In the genomic region with DNA sequence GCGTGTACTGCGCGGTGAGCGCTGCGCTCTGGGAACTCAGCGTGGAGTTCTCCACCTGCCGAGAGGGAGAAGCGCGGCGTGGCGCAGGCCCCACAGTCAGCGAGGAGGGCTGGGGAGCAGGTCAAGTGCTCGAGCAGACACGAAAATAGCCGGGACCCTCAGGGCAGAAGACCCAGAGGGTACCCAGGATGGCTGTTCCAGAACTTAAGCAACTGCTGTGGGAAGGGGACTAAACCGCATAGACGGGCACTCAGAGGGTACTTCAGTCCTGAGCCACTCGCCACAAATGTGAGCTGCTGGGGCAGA, we compare ENCODE assay signal across 17 cellular contexts. TPM values are rescaled to one million over a fixed set of nuclear protein-coding genes. Genes with fewer than 3 reads are reported as not detected.
DNase-seq lines count a peak whose midpoint lies in the region; ATAC-seq and TF ChIP-seq lines count a peak whose summit lies in the region.
"Had no signal": no experiment of that assay in that cellular context is flagged by ENCODE, and none has a peak within 500 bp of the region (broad histone marks: within the 10 kb centered on the region; RNA-seq: fewer than 3 reads in every experiment).

No MANE protein-coding gene starts in this region.

- CTCF ChIA-PET in activated naive CD4-positive, alpha-beta T cell treated with anti-CD3 and anti-CD28 coated beads, Interleukin-2, amount 10 ng/mL, durations not matched to agents 7 days and 5 days (lab: Charles Lee), result interaction anchor here (1.6 to 1.7 kb wide), 2 partner anchors 20 to 127 kb away, joined by 4 read pairs; no protein-coding TSS in a partner anchor
- CTCF ChIA-PET in IMR-90 (lab: Yijun Ruan, JAX), result interaction anchor here (1.0 kb wide), 1 partner anchor 20 kb away, joined by 3 read pairs; no protein-coding TSS in a partner anchor

- H3K9me3 ChIP-seq in IMR-90 (ENCODE audit: control insufficient read depth, insufficient read depth, low read length), result no peaks in the 10 kb centered on the region
- no peaks in the 10 kb centered on the region for H3K9me3 ChIP-seq in endodermal cell (ENCODE audit: control insufficient read depth, low read length)
- H3K9me3 ChIP-seq: prostate gland, suprapubic skin, uterus had no signal

- H3K27me3 Mint-ChIP-seq in activated naive CD4-positive, alpha-beta T cell treated with anti-CD3 and anti-CD28 coated beads, Interleukin-2, amount 10 ng/mL, durations not matched to agents 7 days and 5 days, result no peaks in the 10 kb centered on the region
- H3K27me3 Mint-ChIP-seq in endodermal cell (ENCODE audit: insufficient read depth), result no peaks in the 10 kb centered on the region

- no TSS peak for BruUV-seq in IMR-90 (replicated peaks; lab: Mats Ljungman, UMichigan)

- no peak overlapping the region for H3K18ac ChIP-seq in IMR-90 (ENCODE audit: low read depth, low read length)

- no peak overlapping the region for H2AK5ac ChIP-seq in IMR-90 (ENCODE audit: low read depth, low read length)

- peaks cover 49 to 59% of the 10 kb centered on the region in 2 donors for H3K36me3 Mint-ChIP-seq in activated naive CD4-positive, alpha-beta T cell treated with anti-CD3 and anti-CD28 coated beads, Interleukin-2, amount 50 U/mL, for 72 hours
- peaks cover 79% of the 10 kb centered on the region for H3K36me3 Mint-ChIP-seq in activated naive CD4-positive, alpha-beta T cell treated with anti-CD3 and anti-CD28 coated beads, Interleukin-2, amount 10 ng/mL, durations not matched to agents 7 days and 5 days
- peaks cover 74% of the 10 kb centered on the region for H3K36me3 Mint-ChIP-seq in endodermal cell (ENCODE audit: low read depth)
- H3K36me3 Mint-ChIP-seq in stimulated activated effector memory CD8-positive, alpha-beta T cell treated with anti-CD3 and anti-CD28 coated beads, Interleukin-12 subunit alpha, Interleukin-12 subunit beta, amount 100 ng/mL, for 72 hours, result peaks cover 100% of the 10 kb centered on the region

- WGBS in IMR-90 (ENCODE audit: extremely low coverage in 2 of 2, insufficient read length in 1 of 2), 2 experiments, result 26% methylated on average over 4 of the region's 18 CpGs; no CpG with 5 or more reads in 1 of the 2 experiments
- WGBS in endodermal cell (ENCODE audit: insufficient coverage in 1 of 2, insufficient read length in 1 of 2), 2 experiments, result 94 to 95% methylated on average over 17 to 18 of the region's 18 CpGs

- ATAC-seq in activated naive CD4-positive, alpha-beta T cell treated with anti-CD3 and anti-CD28 coated beads, Interleukin-2, amount 50 U/mL, for 72 hours, result no peak
- ATAC-seq in IMR-90 (ENCODE audit: low read depth) (no peak), GM19023 (IDR thresholded peaks at IDR 0.05; ENCODE audit: unreplicated experiment) (no peak)
- no peak for ATAC-seq in stimulated activated effector memory CD8-positive, alpha-beta T cell treated with anti-CD3 and anti-CD28 coated beads, Interleukin-12 subunit alpha, Interleukin-12 subunit beta, amount 100 ng/mL, for 72 hours

- H3K4me1 Mint-ChIP-seq in activated naive CD4-positive, alpha-beta T cell treated with anti-CD3 and anti-CD28 coated beads, Interleukin-2, amount 10 ng/mL, durations not matched to agents 7 days and 5 days, result peaks cover 39% of the 10 kb centered on the region
- H3K4me1 Mint-ChIP-seq in endodermal cell, result peaks cover 23% of the 10 kb centered on the region
- peaks cover 76% of the 10 kb centered on the region for H3K4me1 Mint-ChIP-seq in stimulated activated effector memory CD8-positive, alpha-beta T cell treated with anti-CD3 and anti-CD28 coated beads, Interleukin-12 subunit alpha, Interleukin-12 subunit beta, amount 100 ng/mL, for 72 hours

- no peaks in the 10 kb centered on the region for H3K4me1 ChIP-seq in IMR-90 (ENCODE audit: control insufficient read depth, insufficient read depth, low read length)
- peaks cover 10% of the 10 kb centered on the region for H3K4me1 ChIP-seq in endodermal cell (ENCODE audit: control insufficient read depth, insufficient read depth, low read length)
- H3K4me1 ChIP-seq: prostate gland, suprapubic skin, uterus had no signal

- H3K27ac ChIP-seq in IMR-90 (ENCODE audit: insufficient read depth, low read length) (no peak overlapping the region), endodermal cell (ENCODE audit: low read depth, low read length) (no peak overlapping the region)
- H3K27ac ChIP-seq: C4-2B, prostate gland, suprapubic skin, uterus had no signal

- no peak for DNase-seq in activated naive CD4-positive, alpha-beta T cell treated with anti-CD3 and anti-CD28 coated beads, Interleukin-2, amount 50 U/mL, for 72 hours (ENCODE audit: low spot score in 2 of 2)
- DNase-seq in activated naive CD4-positive, alpha-beta T cell treated with anti-CD3 and anti-CD28 coated beads, Interleukin-2, amount 10 ng/mL, durations not matched to agents 7 days and 5 days, result no peak
- DNase-seq in IMR-90, result no peak
- DNase-seq in endodermal cell, result no peak
- no peak for DNase-seq in stimulated activated effector memory CD8-positive, alpha-beta T cell treated with anti-CD3 and anti-CD28 coated beads, Interleukin-12 subunit alpha, Interleukin-12 subunit beta, amount 100 ng/mL, for 72 hours (ENCODE audit: low spot score in 2 of 2)
- DNase-seq in activated effector memory CD4-positive, alpha-beta T cell treated with anti-CD3 and anti-CD28 coated beads, Interleukin-2, amount 50 U/mL, for 16 hours, result no peak
- no peak for DNase-seq in iPS-NIHi7 (ENCODE audit: extremely low spot score)
- DNase-seq: DMS153, mammary epithelial cell, NCI-H187 treated with DMSO at 0.1 percent for 48 hours, NCI-H2227 treated with DMSO at 0.1 percent for 48 hours had no signal

- H3K4me3 ChIP-seq in IMR-90 (ENCODE audit: insufficient read depth, low read depth, low read length) (no peak overlapping the region), endodermal cell (ENCODE audit: low read length) (no peak overlapping the region)
- H3K4me3 ChIP-seq: K562, prostate gland, suprapubic skin, uterus had no signal

- no peak overlapping the region for H3K56ac ChIP-seq in IMR-90 (ENCODE audit: extremely low read depth, insufficient read depth, low read length)

- no peak for TF ChIP-seq CTCF in IMR-90 (conservative IDR thresholded peaks at IDR 0.05; ENCODE audit: low read depth, low read length)
- no peak for TF ChIP-seq CTCF in endodermal cell (conservative IDR thresholded peaks at IDR 0.05)

- no peak overlapping the region for H3K14ac ChIP-seq in IMR-90 (replicated peaks; ENCODE audit: low read depth, low read length)

- no peak overlapping the region for H4K5ac ChIP-seq in IMR-90 (ENCODE audit: low read depth, low read length)

- no peak overlapping the region for H2AK9ac ChIP-seq in IMR-90 (replicated peaks; ENCODE audit: low read depth, low read length, poor library complexity)

- H3K27me3 ChIP-seq in IMR-90 (ENCODE audit: control insufficient read depth, insufficient read depth, low read length) (peaks cover 22% of the 10 kb centered on the region), endodermal cell (ENCODE audit: control insufficient read depth, insufficient read depth, low read length, poor library complexity, severe bottlenecking) (no peaks in the 10 kb centered on the region)
- H3K27me3 ChIP-seq: suprapubic skin, uterus had no signal

- no peak overlapping the region for H3K4ac ChIP-seq in IMR-90 (ENCODE audit: low read depth, low read length)

- no peaks in the 10 kb centered on the region for H4K20me1 ChIP-seq in IMR-90 (ENCODE audit: insufficient read depth, low read length)

- no peak overlapping the region for H4K8ac ChIP-seq in IMR-90 (ENCODE audit: low read depth in 2 of 2, low read length in 2 of 2)

- dilution Hi-C loops in IMR-90 (cut with HindIII; ENCODE audit: low sequenced_read_pairs, unreplicated experiment), result no loop called here

- no peak overlapping the region for H2BK20ac ChIP-seq in IMR-90 (ENCODE audit: low read depth, low read length)

- no peak overlapping the region for H3K23ac ChIP-seq in IMR-90 (ENCODE audit: low read depth, low read length)

- H3K4me2 ChIP-seq in IMR-90 (ENCODE audit: low read depth, low read length), result no peak overlapping the region

- POLR2A ChIA-PET in IMR-90 (lab: Charles Lee; ENCODE audit: unreplicated experiment), result no interaction called here

- in situ Hi-C loops in IMR-90 (cut with MboI; ENCODE audit: low sequenced_read_pairs), result no loop called here

- no peaks in the 10 kb centered on the region for H3K9me1 ChIP-seq in IMR-90 (ENCODE audit: insufficient read depth, low read length)

- intact Hi-C loops in IMR-90 (cut with micrococcal nuclease), result no loop called here

- H3K9ac ChIP-seq in IMR-90 (ENCODE audit: low read depth, low read length), result no peak overlapping the region
- no peak overlapping the region for H3K9ac ChIP-seq in endodermal cell (ENCODE audit: extremely low read depth, low read length, poor library complexity, severe bottlenecking)

- H4K91ac ChIP-seq in IMR-90 (ENCODE audit: insufficient read depth, low read depth, low read length), result no peak overlapping the region

- H3K79me1 ChIP-seq in IMR-90 (ENCODE audit: low read depth in 1 of 2, low read length in 2 of 2), result no peaks in the 10 kb centered on the region

- no peak for TF ChIP-seq POLR2A in IMR-90 (IDR thresholded peaks at IDR 0.05; ENCODE audit: low read depth, low read length)

- H3K36me3 ChIP-seq in IMR-90 (ENCODE audit: control insufficient read depth, insufficient read depth, low read length) (no peaks in the 10 kb centered on the region), endodermal cell (ENCODE audit: control insufficient read depth, insufficient read depth, low read length) (peaks cover 52% of the 10 kb centered on the region)
- H3K36me3 ChIP-seq: prostate gland, uterus had no signal

- H3K4me3 Mint-ChIP-seq in activated naive CD4-positive, alpha-beta T cell treated with anti-CD3 and anti-CD28 coated beads, Interleukin-2, amount 10 ng/mL, durations not matched to agents 7 days and 5 days, result no peak overlapping the region
- H3K4me3 Mint-ChIP-seq in endodermal cell, result no peak overlapping the region
- H3K4me3 Mint-ChIP-seq in stimulated activated effector memory CD8-positive, alpha-beta T cell treated with anti-CD3 and anti-CD28 coated beads, Interleukin-12 subunit alpha, Interleukin-12 subunit beta, amount 100 ng/mL, for 72 hours, result peak overlapping the region; percentile 60

- H2BK120ac ChIP-seq in IMR-90 (ENCODE audit: low read depth, low read length), result no peak overlapping the region

- no peak overlapping the region for H2BK5ac ChIP-seq in IMR-90 (ENCODE audit: low read depth, low read length, poor library complexity, severe bottlenecking)

- no peak for TF ChIP-seq RAD21 in IMR-90 (IDR thresholded peaks at IDR 0.05; ENCODE audit: low read length)

- H3K9me3 Mint-ChIP-seq in activated naive CD4-positive, alpha-beta T cell treated with anti-CD3 and anti-CD28 coated beads, Interleukin-2, amount 50 U/mL, for 72 hours, result no peaks in the 10 kb centered on the region
- no peaks in the 10 kb centered on the region for H3K9me3 Mint-ChIP-seq in activated naive CD4-positive, alpha-beta T cell treated with anti-CD3 and anti-CD28 coated beads, Interleukin-2, amount 10 ng/mL, durations not matched to agents 7 days and 5 days
- H3K9me3 Mint-ChIP-seq in endodermal cell, result no peaks in the 10 kb centered on the region
- H3K9me3 Mint-ChIP-seq in stimulated activated effector memory CD8-positive, alpha-beta T cell treated with anti-CD3 and anti-CD28 coated beads, Interleukin-12 subunit alpha, Interleukin-12 subunit beta, amount 100 ng/mL, for 72 hours, result no peaks in the 10 kb centered on the region

- peak overlapping the region; percentile 95 for H3K27ac Mint-ChIP-seq in activated naive CD4-positive, alpha-beta T cell treated with anti-CD3 and anti-CD28 coated beads, Interleukin-2, amount 50 U/mL, for 72 hours
- no peak overlapping the region for H3K27ac Mint-ChIP-seq in activated naive CD4-positive, alpha-beta T cell treated with anti-CD3 and anti-CD28 coated beads, Interleukin-2, amount 10 ng/mL, durations not matched to agents 7 days and 5 days
- peak overlapping the region; percentile 55 for H3K27ac Mint-ChIP-seq in endodermal cell
- H3K27ac Mint-ChIP-seq in stimulated activated effector memory CD8-positive, alpha-beta T cell treated with anti-CD3 and anti-CD28 coated beads, Interleukin-12 subunit alpha, Interleukin-12 subunit beta, amount 100 ng/mL, for 72 hours, result peak overlapping the region; percentile 86

- peak overlapping the region; percentile 63 for H2AFZ ChIP-seq in IMR-90 (replicated peaks; ENCODE audit: low read length, poor library complexity)

- no peak overlapping the region for H2BK15ac ChIP-seq in IMR-90 (ENCODE audit: low read depth, low read length)

RNA-seq across cellular contexts. Expression of gene GPR68, which starts 59.4 kb away (rescaled TPM):
- 10 to 100 TPM in 1 of 2 donors, 1 to 10 TPM in 1; 4.6 to 12.7 TPM for total RNA-seq in activated naive CD4-positive, alpha-beta T cell treated with anti-CD3 and anti-CD28 coated beads, Interleukin-2, amount 50 U/mL, for 72 hours
- total RNA-seq in IMR-90 (2012; rRNA removed) (0.28 and 0.72 TPM in 2 replicates), endodermal cell (under 1 TPM; 0.38 to 0.44 TPM)
- polyA plus RNA-seq in IMR-90 (2012; rRNA removed), result 0.94 and 1.0 TPM in 2 replicates
- polyA plus RNA-seq in IMR-90 (2012; cell fraction: cytosol; rRNA removed), result 0.28 and 1.3 TPM in 2 replicates
- 0.58 and 1.4 TPM in 2 replicates for polyA plus RNA-seq in IMR-90 (2012; cell fraction: nucleus; rRNA removed; ENCODE audit: low replicate concordance)
- polyA plus RNA-seq in endodermal cell (2013, experiment 1 of 2), result 0.57 TPM
- 0.58 TPM for polyA plus RNA-seq in endodermal cell (2013, experiment 2 of 2)
